ENCODE assay signal across 8 cellular contexts in the genomic region with DNA sequence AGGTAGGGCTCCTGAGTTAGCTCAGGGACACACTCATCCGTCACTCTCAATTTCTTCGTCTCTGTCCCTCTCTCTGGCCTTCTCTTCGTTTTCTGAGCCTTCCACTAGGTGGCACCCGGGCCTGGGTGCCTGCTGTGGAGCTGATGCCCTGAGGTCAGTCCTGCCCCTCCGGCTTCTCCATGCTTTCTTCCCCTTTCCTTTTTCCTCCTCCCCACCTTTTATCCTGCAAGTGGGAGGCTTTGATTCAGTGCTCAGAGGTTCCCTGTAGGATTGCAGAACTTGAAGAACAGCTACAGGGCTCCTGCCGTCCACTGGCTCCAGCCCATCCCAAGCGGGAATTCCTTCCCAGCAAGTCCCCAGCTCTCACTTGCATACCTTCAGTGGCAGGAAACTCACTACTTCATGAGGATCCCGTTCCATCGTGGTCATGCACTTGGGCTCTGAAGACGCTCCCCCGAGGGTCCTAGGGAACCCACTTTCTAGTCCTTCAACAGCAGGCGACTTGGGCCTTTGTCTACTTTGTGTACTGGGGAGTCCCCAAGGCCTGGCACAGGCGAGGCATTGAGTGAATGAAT. TPM values are rescaled to one million over a fixed set of nuclear protein-coding genes. Genes with fewer than 3 reads are reported as not detected.
DNase-seq lines count a peak whose midpoint lies in the region; ATAC-seq, FAIRE-seq and TF ChIP-seq lines count a peak whose summit lies in the region.

No MANE protein-coding gene starts in this region.

- H3K4me2 ChIP-seq in DOHH2 (ENCODE audit: low read length) (no peak overlapping the region), MM.1S (ENCODE audit: low read depth, low read length) (no peak overlapping the region)

- no peak overlapping the region for H2AFZ ChIP-seq in MM.1S (ENCODE audit: low read length)

- in situ Hi-C loops in SK-MEL-5 (cut with HindIII; ENCODE audit: low pct_unique_long_range_greater_than_20kb, low sequenced_read_pairs) = no loop called here

- H3K27me3 ChIP-seq in DOHH2 (ENCODE audit: control insufficient read depth, low read length) (peaks cover 4% of the 10 kb centered on the region; the same call in 1 of the 2 replicates), MM.1S (replicated peaks; ENCODE audit: insufficient read depth, low read length) (no peaks in the 10 kb centered on the region)

- DNase-seq in MM.1S (peak; percentile 66), SK-MEL-5 (ENCODE audit: low read depth, low spot score) (peak; percentile 78), glomerular visceral epithelial cell (ENCODE audit: extremely low spot score) (peak; percentile 78), pons (ENCODE audit: low spot score) (peak; percentile 87), urothelium cell line (ENCODE audit: low spot score) (peak; percentile 78)
- DNase-seq in activated naive CD4-positive, alpha-beta T cell treated with Interleukin-2 at 50 U/mL for 16 hours = peak; percentile 60

- H3K27ac ChIP-seq in DOHH2 (ENCODE audit: low read depth, low read length) (no peak overlapping the region), MM.1S (ENCODE audit: low read length) (no peak overlapping the region)

- H3K9me3 ChIP-seq in DOHH2 (ENCODE audit: control insufficient read depth, insufficient read depth, low read length) (no peaks in the 10 kb centered on the region), MM.1S (replicated peaks; ENCODE audit: insufficient read depth, low read length) (no peaks in the 10 kb centered on the region)

- no peaks in the 10 kb centered on the region for H4K20me1 ChIP-seq in DOHH2 (ENCODE audit: control insufficient read depth, insufficient read depth, low read depth, low read length)
- no peaks in the 10 kb centered on the region for H4K20me1 ChIP-seq in MM.1S (ENCODE audit: insufficient read depth, low read length)

- no peak for ATAC-seq in HG02588 (IDR thresholded peaks at IDR 0.05; ENCODE audit: unreplicated experiment)

- no peak overlapping the region for H3K9ac ChIP-seq in MM.1S (ENCODE audit: low read length)

- H3K36me3 ChIP-seq in DOHH2 (ENCODE audit: control insufficient read depth, low read length) (no peaks in the 10 kb centered on the region), MM.1S (replicated peaks; ENCODE audit: insufficient read depth, low read length) (no peaks in the 10 kb centered on the region)

- H3F3A ChIP-seq in DOHH2 (ENCODE audit: control insufficient read depth, insufficient read depth) = no peaks in the 10 kb centered on the region
- H3F3A ChIP-seq in MM.1S (ENCODE audit: insufficient read depth, low read length) = no peaks in the 10 kb centered on the region

- TF ChIP-seq CTCF in DOHH2 (IDR thresholded peaks at IDR 0.05; ENCODE audit: low read depth, low read length, poor library complexity, severe bottlenecking) (peak; percentile 89), MM.1S (IDR thresholded peaks at IDR 0.05; ENCODE audit: low read length) (peak; percentile 95)

- H3K9me2 ChIP-seq in DOHH2 (replicated peaks; ENCODE audit: control insufficient read depth, low read length) (no peaks in the 10 kb centered on the region), MM.1S (replicated peaks; ENCODE audit: insufficient read depth, low read length) (no peaks in the 10 kb centered on the region)

- no peaks in the 10 kb centered on the region for H3K79me2 ChIP-seq in DOHH2 (ENCODE audit: control insufficient read depth, low read length)
- no peaks in the 10 kb centered on the region for H3K79me2 ChIP-seq in MM.1S (ENCODE audit: low read length)

- no peak for FAIRE-seq in urothelium cell line (lab: Jason Lieb, UNC)

- H3K4me3 ChIP-seq in DOHH2 (ENCODE audit: low read length) = no peak overlapping the region
- H3K4me3 ChIP-seq in MM.1S (ENCODE audit: low read length) = no peak overlapping the region

- H3K4me1 ChIP-seq in DOHH2 (ENCODE audit: control insufficient read depth, low read length) = peaks cover 4% of the 10 kb centered on the region; the same call in 1 of the 2 replicates
- peaks cover 1% of the 10 kb centered on the region for H3K4me1 ChIP-seq in MM.1S (ENCODE audit: low read length)

RNA-seq across cellular contexts. Expression of gene SRRM1, which starts 45.6 kb away (rescaled TPM):
- 17.3 and 20.7 TPM in 2 replicates for total RNA-seq in SK-MEL-5 (2014; rRNA removed; shearing (Covaris generic))
- 69.3 and 69.8 TPM in 2 replicates for polyA plus RNA-seq in SK-MEL-5 (2015; cell fraction: cytosol; rRNA removed)
- 181 and 219 TPM in 2 replicates for polyA plus RNA-seq in SK-MEL-5 (2015; cell fraction: nucleus; rRNA removed)

RNA-seq across cellular contexts. Expression of gene CLIC4, which starts 56.5 kb away (rescaled TPM):
- total RNA-seq in SK-MEL-5 (2014; rRNA removed; shearing (Covaris generic)) = 123 and 124 TPM in 2 replicates
- 133 and 160 TPM in 2 replicates for polyA plus RNA-seq in SK-MEL-5 (2015; cell fraction: cytosol; rRNA removed)
- 33.2 and 38.2 TPM in 2 replicates for polyA plus RNA-seq in SK-MEL-5 (2015; cell fraction: nucleus; rRNA removed)
